In the genomic region with DNA sequence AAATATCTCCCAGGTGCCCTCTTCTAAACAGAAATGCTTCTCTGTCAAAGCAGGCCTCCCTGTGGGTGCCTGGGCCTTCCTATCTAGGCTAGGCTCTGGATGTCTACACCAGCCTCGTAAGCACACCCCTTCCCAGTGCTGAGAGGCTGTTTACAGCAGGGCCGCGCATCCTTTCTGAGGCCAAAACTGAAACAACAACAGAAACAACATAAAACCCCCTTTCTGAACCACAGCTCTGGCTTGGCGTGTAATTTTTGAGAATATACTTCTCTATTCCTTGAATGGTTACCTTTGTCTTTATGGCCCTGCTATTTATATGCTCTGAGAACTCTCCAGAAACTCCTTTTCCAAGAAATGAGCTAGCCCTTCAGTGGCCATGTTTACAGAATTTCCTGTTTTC, we compare ENCODE assay signal across 12 cellular contexts.
DNase-seq lines count a peak whose midpoint lies in the region; ATAC-seq and TF ChIP-seq lines count a peak whose summit lies in the region.
"Had no signal": no experiment of that assay in that cellular context is flagged by ENCODE, and none has a peak within 500 bp of the region (broad histone marks: within the 10 kb centered on the region; RNA-seq: fewer than 3 reads in every experiment).

No MANE protein-coding gene starts in this region.

- ATAC-seq in GM18868 (IDR thresholded peaks at IDR 0.05; ENCODE audit: unreplicated experiment) (peak; percentile 98), GM21381 (IDR thresholded peaks at IDR 0.05; ENCODE audit: unreplicated experiment) (peak; percentile 96), HG03064 (IDR thresholded peaks at IDR 0.05; ENCODE audit: low read depth, unreplicated experiment) (peak; percentile 90)
- ATAC-seq: natural killer cell had no signal

- peaks cover 48% of the 10 kb centered on the region for H3K4me1 Mint-ChIP-seq in activated T-helper 1 cell treated with anti-CD3 and anti-CD28 coated beads, Interleukin-12 subunit alpha, Interleukin-12 subunit beta, Interleukin-2, Interleukin-4 antibody, amounts not matched to agents 30 ng/mL and 10 ng/mL and 1 ng/mL, durations not matched to agents 14 hours and 24 hours and 36 hours (ENCODE audit: low read depth)
- peaks cover 11% of the 10 kb centered on the region for H3K4me1 Mint-ChIP-seq in nephron progenitor cell
- H3K4me1 Mint-ChIP-seq in CD4-positive, alpha-beta memory T cell = no peaks in the 10 kb centered on the region

- H3K36me3 ChIP-seq in CD4-positive, alpha-beta memory T cell (ENCODE audit: insufficient read depth, low read length) = no peaks in the 10 kb centered on the region

- CTCF ChIA-PET in CD4-positive, alpha-beta memory T cell (lab: Charles Lee; ENCODE audit: partially characterized antibody) = no interaction called here

- POLR2A ChIA-PET in CD4-positive, alpha-beta memory T cell (lab: Charles Lee; ENCODE audit: partially characterized antibody) = no interaction called here

- no peaks in the 10 kb centered on the region for H3K27me3 ChIP-seq in CD4-positive, alpha-beta memory T cell (ENCODE audit: insufficient read depth, low read length)

- H3K4me3 Mint-ChIP-seq in activated T-helper 1 cell treated with anti-CD3 and anti-CD28 coated beads, Interleukin-12 subunit alpha, Interleukin-12 subunit beta, Interleukin-2, Interleukin-4 antibody, amounts not matched to agents 30 ng/mL and 10 ng/mL and 1 ng/mL, durations not matched to agents 14 hours and 24 hours and 36 hours = peak overlapping the region; percentile 60
- no peak overlapping the region for H3K4me3 Mint-ChIP-seq in nephron progenitor cell
- H3K4me3 Mint-ChIP-seq in CD4-positive, alpha-beta memory T cell = no peak overlapping the region
- H3K4me3 Mint-ChIP-seq: IgD-negative memory B cell, natural killer cell had no signal

- intact Hi-C loops in activated T-helper 1 cell treated with anti-CD3 and anti-CD28 coated beads, Interleukin-12 subunit alpha, Interleukin-12 subunit beta, Interleukin-2, Interleukin-4 antibody, amounts not matched to agents 30 ng/mL and 10 ng/mL and 1 ng/mL, durations not matched to agents 14 hours and 24 hours and 36 hours (cut with micrococcal nuclease) = loop anchor here (1.0 to 5.0 kb wide), 2 partner anchors 30 to 72 kb away; no protein-coding TSS in a partner anchor
- intact Hi-C loops in CD4-positive, alpha-beta memory T cell (cut with micrococcal nuclease) = no loop called here

- peaks cover 44% of the 10 kb centered on the region for H3K36me3 Mint-ChIP-seq in activated T-helper 1 cell treated with anti-CD3 and anti-CD28 coated beads, Interleukin-12 subunit alpha, Interleukin-12 subunit beta, Interleukin-2, Interleukin-4 antibody, amounts not matched to agents 30 ng/mL and 10 ng/mL and 1 ng/mL, durations not matched to agents 14 hours and 24 hours and 36 hours (ENCODE audit: low read depth)
- no peaks in the 10 kb centered on the region for H3K36me3 Mint-ChIP-seq in nephron progenitor cell (ENCODE audit: low read depth)
- H3K36me3 Mint-ChIP-seq in CD4-positive, alpha-beta memory T cell = no peaks in the 10 kb centered on the region
- H3K36me3 Mint-ChIP-seq: natural killer cell had no signal

- H3K27me3 Mint-ChIP-seq in activated T-helper 1 cell treated with anti-CD3 and anti-CD28 coated beads, Interleukin-12 subunit alpha, Interleukin-12 subunit beta, Interleukin-2, Interleukin-4 antibody, amounts not matched to agents 30 ng/mL and 10 ng/mL and 1 ng/mL, durations not matched to agents 14 hours and 24 hours and 36 hours (ENCODE audit: insufficient read depth) = peaks cover 6% of the 10 kb centered on the region
- no peaks in the 10 kb centered on the region for H3K27me3 Mint-ChIP-seq in nephron progenitor cell (ENCODE audit: low read depth, poor library complexity)
- H3K27me3 Mint-ChIP-seq in CD4-positive, alpha-beta memory T cell = no peaks in the 10 kb centered on the region
- H3K27me3 Mint-ChIP-seq: IgD-negative memory B cell had no signal

- no peaks in the 10 kb centered on the region for H3K4me1 ChIP-seq in CD4-positive, alpha-beta memory T cell (ENCODE audit: insufficient read depth, low read length)

- no peak for TF ChIP-seq CTCF in nephron progenitor cell (IDR thresholded peaks at IDR 0.05)

- H3K4me3 ChIP-seq in CD4-positive, alpha-beta memory T cell (ENCODE audit: low read length in 2 of 2) = no peak overlapping the region

- H3K9me3 Mint-ChIP-seq in activated T-helper 1 cell treated with anti-CD3 and anti-CD28 coated beads, Interleukin-12 subunit alpha, Interleukin-12 subunit beta, Interleukin-2, Interleukin-4 antibody, amounts not matched to agents 30 ng/mL and 10 ng/mL and 1 ng/mL, durations not matched to agents 14 hours and 24 hours and 36 hours = peaks cover 15% of the 10 kb centered on the region
- H3K9me3 Mint-ChIP-seq in nephron progenitor cell = no peaks in the 10 kb centered on the region
- no peaks in the 10 kb centered on the region for H3K9me3 Mint-ChIP-seq in CD4-positive, alpha-beta memory T cell
- H3K9me3 Mint-ChIP-seq: IgD-negative memory B cell, natural killer cell had no signal

- peak overlapping the region; percentile 93 for H3K27ac Mint-ChIP-seq in activated T-helper 1 cell treated with anti-CD3 and anti-CD28 coated beads, Interleukin-12 subunit alpha, Interleukin-12 subunit beta, Interleukin-2, Interleukin-4 antibody, amounts not matched to agents 30 ng/mL and 10 ng/mL and 1 ng/mL, durations not matched to agents 14 hours and 24 hours and 36 hours
- no peak overlapping the region for H3K27ac Mint-ChIP-seq in nephron progenitor cell
- H3K27ac Mint-ChIP-seq in CD4-positive, alpha-beta memory T cell = peak overlapping the region in 1 of 7 donors; percentile 4
- H3K27ac Mint-ChIP-seq: natural killer cell had no signal

- no peaks in the 10 kb centered on the region for H3K9me3 ChIP-seq in CD4-positive, alpha-beta memory T cell (ENCODE audit: control insufficient read depth in 1 of 2, low read length in 2 of 2)

- DNase-seq in activated T-helper 1 cell treated with anti-CD3 and anti-CD28 coated beads, Interleukin-12 subunit alpha, Interleukin-12 subunit beta, Interleukin-2, Interleukin-4 antibody, amounts not matched to agents 30 ng/mL and 10 ng/mL and 1 ng/mL, durations not matched to agents 14 hours and 24 hours and 36 hours (ENCODE audit: low spot score) = peak; percentile 60
- no peak for DNase-seq in nephron progenitor cell
- DNase-seq in SKM-1 (lab: John Stamatoyannopoulos, UW; ENCODE audit: unreplicated experiment) = no peak
- DNase-seq in CD4-positive, alpha-beta memory T cell = no peak
- DNase-seq: activated CD8-positive, alpha-beta memory T cell treated with anti-CD3 and anti-CD28 coated beads, Interleukin-2, amount 50 U/mL, for 4 hours; kidney; natural killer cell; NCI-H345 had no signal

- H3K27ac ChIP-seq in CD4-positive, alpha-beta memory T cell (ENCODE audit: low read depth, low read length) = no peak overlapping the region
